ENCODE assay signal across 2 cellular contexts in the genomic region with DNA sequence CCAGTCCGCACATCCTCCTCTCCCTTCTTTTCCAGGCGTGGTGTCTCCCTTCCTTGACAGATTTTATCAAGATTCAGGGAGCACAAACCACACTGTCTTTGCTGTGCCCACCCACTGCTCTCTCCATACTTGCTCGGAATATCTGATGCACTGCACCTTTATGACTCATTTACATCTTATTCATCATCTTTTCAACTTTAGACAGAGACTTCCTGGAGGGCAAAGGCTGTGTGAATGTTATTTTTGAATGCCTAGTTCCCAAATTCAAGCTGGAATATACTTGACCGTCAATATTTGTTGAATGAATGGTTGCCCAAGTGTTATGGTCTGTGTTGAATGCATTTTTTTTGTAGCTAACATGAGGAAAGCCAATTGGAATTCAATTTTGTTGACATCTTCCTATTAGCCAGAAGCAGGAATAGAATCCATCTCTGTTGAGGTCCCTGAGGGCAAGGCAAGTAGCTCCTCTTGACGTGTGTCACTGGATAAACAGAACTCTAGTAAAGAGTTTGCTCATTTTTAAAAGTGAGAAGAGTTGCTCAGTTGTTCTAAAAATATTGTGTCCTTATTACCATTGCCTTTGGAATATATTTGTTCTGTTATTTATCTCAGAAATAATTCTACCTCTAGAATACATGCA.
TF ChIP-seq lines count a peak whose summit lies in the region.

No MANE protein-coding gene starts in this region.

TF ChIP-seq in K562, 482 proteins besides CTCF, POLR2A, EP300 and RAD21:
- TF ChIP-seq, protein P1, sequence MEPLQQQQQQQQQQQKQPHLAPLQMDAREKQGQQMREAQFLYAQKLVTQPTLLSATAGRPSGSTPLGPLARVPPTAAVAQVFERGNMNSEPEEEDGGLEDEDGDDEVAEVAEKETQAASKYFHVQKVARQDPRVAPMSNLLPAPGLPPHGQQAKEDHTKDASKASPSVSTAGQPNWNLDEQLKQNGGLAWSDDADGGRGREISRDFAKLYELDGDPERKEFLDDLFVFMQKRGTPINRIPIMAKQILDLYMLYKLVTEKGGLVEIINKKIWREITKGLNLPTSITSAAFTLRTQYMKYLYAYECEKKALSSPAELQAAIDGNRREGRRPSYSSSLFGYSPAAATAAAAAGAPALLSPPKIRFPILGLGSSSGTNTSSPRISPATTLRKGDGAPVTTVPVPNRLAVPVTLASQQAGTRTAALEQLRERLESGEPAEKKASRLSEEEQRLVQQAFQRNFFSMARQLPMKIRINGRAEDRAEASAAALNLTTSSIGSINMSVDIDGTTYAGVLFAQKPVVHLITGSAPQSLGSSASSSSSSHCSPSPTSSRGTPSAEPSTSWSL (CRISPR knock-in tag; IDR thresholded peaks at IDR 0.05; ENCODE audit: borderline replicate concordance) = no peak
- TF ChIP-seq C11orf30 (IDR thresholded peaks at IDR 0.05; ENCODE audit: low read depth) (no peak), RCOR1 (IDR thresholded peaks at IDR 0.05; ENCODE audit: borderline replicate concordance in 1 of 2, low read depth in 2 of 2, low read length in 2 of 2) (no peak), NR4A1 (CRISPR knock-in tag; IDR thresholded peaks at IDR 0.05) (no peak), NR4A1 (tag; IDR thresholded peaks at IDR 0.05) (no peak), ELF1 (tag; IDR thresholded peaks at IDR 0.05) (no peak), ZSCAN29 (IDR thresholded peaks at IDR 0.05) (no peak), KLF6 (CRISPR knock-in tag; IDR thresholded peaks at IDR 0.05; ENCODE audit: borderline replicate concordance) (no peak), ZNF76 (CRISPR knock-in tag; IDR thresholded peaks at IDR 0.05; ENCODE audit: borderline replicate concordance) (no peak), CAMTA2 (CRISPR knock-in tag; conservative IDR thresholded peaks at IDR 0.05) (no peak), ZNF3 (CRISPR knock-in tag; IDR thresholded peaks at IDR 0.05) (no peak), SIN3A (IDR thresholded peaks at IDR 0.05; ENCODE audit: borderline replicate concordance in 2 of 2, control insufficient read depth in 1 of 2, low read depth in 2 of 2, low read length in 2 of 2) (no peak), PHB (CRISPR knock-in tag; IDR thresholded peaks at IDR 0.05) (no peak)
- TF ChIP-seq, protein P2, sequence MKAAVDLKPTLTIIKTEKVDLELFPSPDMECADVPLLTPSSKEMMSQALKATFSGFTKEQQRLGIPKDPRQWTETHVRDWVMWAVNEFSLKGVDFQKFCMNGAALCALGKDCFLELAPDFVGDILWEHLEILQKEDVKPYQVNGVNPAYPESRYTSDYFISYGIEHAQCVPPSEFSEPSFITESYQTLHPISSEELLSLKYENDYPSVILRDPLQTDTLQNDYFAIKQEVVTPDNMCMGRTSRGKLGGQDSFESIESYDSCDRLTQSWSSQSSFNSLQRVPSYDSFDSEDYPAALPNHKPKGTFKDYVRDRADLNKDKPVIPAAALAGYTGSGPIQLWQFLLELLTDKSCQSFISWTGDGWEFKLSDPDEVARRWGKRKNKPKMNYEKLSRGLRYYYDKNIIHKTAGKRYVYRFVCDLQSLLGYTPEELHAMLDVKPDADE (conservative IDR thresholded peaks at IDR 0.05; ENCODE audit: control insufficient read depth, low read depth, low read length) = no peak

TF ChIP-seq in GM23338, 12 proteins besides CTCF, POLR2A, EP300 and RAD21:
- TF ChIP-seq POLR2AphosphoS5 (IDR thresholded peaks at IDR 0.05; ENCODE audit: low read depth) = no peak
- no peak for TF ChIP-seq CREB1 (CRISPR knock-in tag; IDR thresholded peaks at IDR 0.05; ENCODE audit: low read depth)
- TF ChIP-seq, protein P2 (IDR thresholded peaks at IDR 0.05) = no peak
- no peak for TF ChIP-seq JUNB (IDR thresholded peaks at IDR 0.05; ENCODE audit: unreplicated experiment)
- no peak for TF ChIP-seq ZNF331 (CRISPR knock-in tag; IDR thresholded peaks at IDR 0.05; ENCODE audit: low read depth)
- TF ChIP-seq, protein P3, sequence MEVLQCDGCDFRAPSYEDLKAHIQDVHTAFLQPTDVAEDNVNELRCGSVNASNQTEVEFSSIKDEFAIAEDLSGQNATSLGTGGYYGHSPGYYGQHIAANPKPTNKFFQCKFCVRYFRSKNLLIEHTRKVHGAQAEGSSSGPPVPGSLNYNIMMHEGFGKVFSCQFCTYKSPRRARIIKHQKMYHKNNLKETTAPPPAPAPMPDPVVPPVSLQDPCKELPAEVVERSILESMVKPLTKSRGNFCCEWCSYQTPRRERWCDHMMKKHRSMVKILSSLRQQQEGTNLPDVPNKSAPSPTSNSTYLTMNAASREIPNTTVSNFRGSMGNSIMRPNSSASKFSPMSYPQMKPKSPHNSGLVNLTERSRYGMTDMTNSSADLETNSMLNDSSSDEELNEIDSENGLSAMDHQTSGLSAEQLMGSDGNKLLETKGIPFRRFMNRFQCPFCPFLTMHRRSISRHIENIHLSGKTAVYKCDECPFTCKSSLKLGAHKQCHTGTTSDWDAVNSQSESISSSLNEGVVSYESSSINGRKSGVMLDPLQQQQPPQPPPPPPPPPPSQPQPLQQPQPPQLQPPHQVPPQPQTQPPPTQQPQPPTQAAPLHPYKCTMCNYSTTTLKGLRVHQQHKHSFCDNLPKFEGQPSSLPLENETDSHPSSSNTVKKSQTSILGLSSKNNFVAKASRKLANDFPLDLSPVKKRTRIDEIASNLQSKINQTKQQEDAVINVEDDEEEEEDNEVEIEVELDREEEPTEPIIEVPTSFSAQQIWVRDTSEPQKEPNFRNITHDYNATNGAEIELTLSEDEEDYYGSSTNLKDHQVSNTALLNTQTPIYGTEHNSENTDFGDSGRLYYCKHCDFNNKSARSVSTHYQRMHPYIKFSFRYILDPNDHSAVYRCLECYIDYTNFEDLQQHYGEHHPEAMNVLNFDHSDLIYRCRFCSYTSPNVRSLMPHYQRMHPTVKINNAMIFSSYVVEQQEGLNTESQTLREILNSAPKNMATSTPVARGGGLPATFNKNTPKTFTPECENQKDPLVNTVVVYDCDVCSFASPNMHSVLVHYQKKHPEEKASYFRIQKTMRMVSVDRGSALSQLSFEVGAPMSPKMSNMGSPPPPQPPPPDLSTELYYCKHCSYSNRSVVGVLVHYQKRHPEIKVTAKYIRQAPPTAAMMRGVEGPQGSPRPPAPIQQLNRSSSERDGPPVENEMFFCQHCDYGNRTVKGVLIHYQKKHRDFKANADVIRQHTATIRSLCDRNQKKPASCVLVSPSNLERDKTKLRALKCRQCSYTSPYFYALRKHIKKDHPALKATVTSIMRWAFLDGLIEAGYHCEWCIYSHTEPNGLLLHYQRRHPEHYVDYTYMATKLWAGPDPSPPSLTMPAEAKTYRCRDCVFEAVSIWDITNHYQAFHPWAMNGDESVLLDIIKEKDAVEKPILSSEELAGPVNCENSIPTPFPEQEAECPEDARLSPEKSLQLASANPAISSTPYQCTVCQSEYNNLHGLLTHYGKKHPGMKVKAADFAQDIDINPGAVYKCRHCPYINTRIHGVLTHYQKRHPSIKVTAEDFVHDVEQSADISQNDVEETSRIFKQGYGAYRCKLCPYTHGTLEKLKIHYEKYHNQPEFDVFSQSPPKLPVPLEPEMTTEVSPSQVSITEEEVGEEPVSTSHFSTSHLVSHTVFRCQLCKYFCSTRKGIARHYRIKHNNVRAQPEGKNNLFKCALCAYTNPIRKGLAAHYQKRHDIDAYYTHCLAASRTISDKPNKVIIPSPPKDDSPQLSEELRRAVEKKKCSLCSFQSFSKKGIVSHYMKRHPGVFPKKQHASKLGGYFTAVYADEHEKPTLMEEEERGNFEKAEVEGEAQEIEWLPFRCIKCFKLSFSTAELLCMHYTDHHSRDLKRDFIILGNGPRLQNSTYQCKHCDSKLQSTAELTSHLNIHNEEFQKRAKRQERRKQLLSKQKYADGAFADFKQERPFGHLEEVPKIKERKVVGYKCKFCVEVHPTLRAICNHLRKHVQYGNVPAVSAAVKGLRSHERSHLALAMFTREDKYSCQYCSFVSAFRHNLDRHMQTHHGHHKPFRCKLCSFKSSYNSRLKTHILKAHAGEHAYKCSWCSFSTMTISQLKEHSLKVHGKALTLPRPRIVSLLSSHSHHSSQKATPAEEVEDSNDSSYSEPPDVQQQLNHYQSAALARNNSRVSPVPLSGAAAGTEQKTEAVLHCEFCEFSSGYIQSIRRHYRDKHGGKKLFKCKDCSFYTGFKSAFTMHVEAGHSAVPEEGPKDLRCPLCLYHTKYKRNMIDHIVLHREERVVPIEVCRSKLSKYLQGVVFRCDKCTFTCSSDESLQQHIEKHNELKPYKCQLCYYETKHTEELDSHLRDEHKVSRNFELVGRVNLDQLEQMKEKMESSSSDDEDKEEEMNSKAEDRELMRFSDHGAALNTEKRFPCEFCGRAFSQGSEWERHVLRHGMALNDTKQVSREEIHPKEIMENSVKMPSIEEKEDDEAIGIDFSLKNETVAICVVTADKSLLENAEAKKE (CRISPR knock-in tag; IDR thresholded peaks at IDR 0.05) = no peak
- TF ChIP-seq EZH2phosphoT487 (IDR thresholded peaks at IDR 0.05; ENCODE audit: unreplicated experiment) = no peak
